Comparison of ENCODE assay signal across 8 cellular contexts in the genomic region with DNA sequence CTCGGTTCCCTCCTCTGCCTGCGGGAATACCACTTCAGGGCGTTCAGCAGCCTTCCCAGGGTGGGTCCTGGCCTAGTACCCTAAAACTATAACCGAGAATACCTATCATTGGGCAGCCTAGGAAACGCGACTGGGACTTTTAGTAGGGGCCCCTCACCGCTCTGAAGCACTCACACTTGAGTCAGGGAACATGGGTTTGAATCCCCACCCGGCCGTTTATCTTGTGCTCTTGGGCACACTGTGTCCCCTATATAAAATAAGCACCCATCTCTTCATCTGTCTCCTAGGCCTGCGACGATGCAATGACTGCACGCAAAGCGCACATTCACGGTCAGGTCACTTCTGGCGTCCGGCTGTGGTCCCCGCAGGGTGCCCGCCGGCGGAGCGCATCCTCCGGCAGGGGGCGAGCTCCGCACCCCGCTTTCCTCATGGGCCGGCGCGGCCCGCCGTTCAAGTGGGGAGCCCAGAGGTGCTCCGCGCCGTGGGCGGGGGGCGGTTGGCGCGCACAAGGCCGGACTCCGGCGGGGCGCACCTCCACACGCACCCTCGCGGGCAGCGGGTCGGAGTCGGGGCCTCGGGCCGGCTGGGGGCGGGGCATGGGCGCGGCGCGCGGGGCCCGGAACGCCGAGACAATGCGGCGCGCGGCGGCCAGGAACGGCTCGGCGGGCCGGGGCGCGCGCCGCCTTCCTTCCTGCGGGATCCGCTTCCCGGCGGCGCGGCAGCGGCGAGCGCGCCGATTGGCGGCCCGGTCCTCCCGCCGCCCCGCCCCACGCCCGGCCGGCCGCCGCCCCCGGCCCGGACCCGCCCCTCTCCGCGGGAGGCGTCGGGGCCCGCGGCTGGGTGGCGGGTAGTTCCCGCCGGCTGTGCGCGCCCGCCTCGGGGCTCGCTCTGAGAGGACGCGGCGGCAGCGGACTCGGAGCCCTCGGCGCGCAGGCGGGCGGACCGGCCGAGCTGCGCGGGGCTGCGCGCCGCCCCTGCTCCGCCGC. TPM values are rescaled to one million over a fixed set of nuclear protein-coding genes. Genes with fewer than 3 reads are reported as not detected.
DNase-seq lines count a peak whose midpoint lies in the region; ATAC-seq, FAIRE-seq and TF ChIP-seq lines count a peak whose summit lies in the region.

A gene (plus strand): TSS at position 850 of the 986 bp plus-strand sequence. CDS start 293 bp downstream, outside the sequence.

- peaks cover 4% of the 10 kb centered on the region for H3K36me3 Mint-ChIP-seq in nephron (ENCODE audit: low read depth)

- TF ChIP-seq POLR2A in tibial nerve (IDR thresholded peaks at IDR 0.05): peak in 1 of 2 donors; percentile 54

- peak in 1 of 2 donors; percentile 50 for TF ChIP-seq EP300 in tibial nerve (IDR thresholded peaks at IDR 0.05)

- no peaks in the 10 kb centered on the region for H3K27me3 Mint-ChIP-seq in nephron (ENCODE audit: low read depth)

- peaks cover 0 to 44% (median 5%) of the 10 kb centered on the region in 4 donors for H3K4me1 ChIP-seq in tibial nerve

- H3K27me3 ChIP-seq in AG04450 (ENCODE audit: control insufficient read depth, insufficient read depth, low read length) (no peaks in the 10 kb centered on the region), tibial nerve (no peaks in the 10 kb centered on the region)

- no peaks in the 10 kb centered on the region for H3K9me3 ChIP-seq in AG04450 (ENCODE audit: control insufficient read depth, insufficient read depth, low read length)
- no peaks in the 10 kb centered on the region for H3K9me3 ChIP-seq in tibial nerve

- POLR2A ChIA-PET in AG04450 (lab: Yijun Ruan, JAX): interaction anchor here (0.7 to 1.6 kb wide), 5 partner anchors 27 to 128 kb away, joined by 3 to 6 read pairs (median 5); no protein-coding TSS in a partner anchor

- peak within 1 kb of the TSS; percentile 88 to 94 (median 91) for H3K4me3 Mint-ChIP-seq in nephron

- no peak for FAIRE-seq in frontal cortex (lab: Jason Lieb, UNC)

- 2 to 5% methylated on average over 44 of the region's 128 CpGs for WGBS in tibial nerve, 2 donors

- CTCF ChIA-PET in AG04450 (lab: Charles Lee): interaction anchor here (0.6 to 3.3 kb wide), 18 partner anchors 9 to 759 kb away, joined by 3 to 20 read pairs (median 4); no protein-coding TSS in a partner anchor

- H3K4me1 Mint-ChIP-seq in nephron: peaks cover 29% of the 10 kb centered on the region

- no peaks in the 10 kb centered on the region for H3K9me3 Mint-ChIP-seq in nephron

- no peak within 1 kb of the TSS for H3K27ac ChIP-seq in AG04450 (ENCODE audit: low read depth, low read length)
- H3K27ac ChIP-seq in tibial nerve: peak within 1 kb of the TSS; percentile 83 to 95 (median 91)

- ATAC-seq in GM18498 (IDR thresholded peaks at IDR 0.05; ENCODE audit: unreplicated experiment) (peak; percentile 77), HG03139 (IDR thresholded peaks at IDR 0.05; ENCODE audit: unreplicated experiment) (peak; percentile 53)

- H3K36me3 ChIP-seq in tibial nerve: no peaks in the 10 kb centered on the region

- TF ChIP-seq CTCF in AG04450 (IDR thresholded peaks at IDR 0.05; ENCODE audit: low read depth, low read length) (peak; percentile 75), nephron (IDR thresholded peaks at IDR 0.05; ENCODE audit: unreplicated experiment in 3 of 3) (peak; percentile 73 to 75 (median 74)), tibial nerve (IDR thresholded peaks at IDR 0.05) (peak; percentile 74 to 96 (median 94))

- DNase-seq in AG04450 (ENCODE audit: low read depth, low spot score) (no peak), NCI-H748 treated with DMSO at 0.1 percent for 48 hours (lab: John Stamatoyannopoulos, UW) (peak; percentile 40), frontal cortex (ENCODE audit: low spot score in 2 of 2) (peak; percentile 90 to 94), tibial nerve (ENCODE audit: low spot score in 2 of 2) (peak; percentile 26 to 55)
- peak; percentile 68 for DNase-seq in activated effector memory CD4-positive, alpha-beta T cell treated with anti-CD3 and anti-CD28 coated beads, Interleukin-2, amount 50 U/mL, for 16 hours

- H3K4me3 ChIP-seq in AG04450 (ENCODE audit: low read depth, low read length): peak within 1 kb of the TSS; percentile 81
- peak within 1 kb of the TSS; percentile 66 to 96 (median 84) for H3K4me3 ChIP-seq in tibial nerve

- peak within 1 kb of the TSS; percentile 23 to 90 (median 76) for H3K27ac Mint-ChIP-seq in nephron

RNA-seq across cellular contexts. Expression of the gene that starts here (rescaled TPM):
- 24.6 and 30.0 TPM in 2 replicates for polyA plus RNA-seq in AG04450 (2011; rRNA removed)
- 25.1 and 29.1 TPM in 2 replicates for polyA minus RNA-seq in AG04450 (2011; rRNA and poly(A)+ RNA removed)
- total RNA-seq in frontal cortex: 32.2 TPM
- 10 to 100 TPM; 28.2 to 38.0 (median 31.7) TPM for total RNA-seq in tibial nerve
